ENCODE assay signal across 1 cellular context in the genomic region with DNA sequence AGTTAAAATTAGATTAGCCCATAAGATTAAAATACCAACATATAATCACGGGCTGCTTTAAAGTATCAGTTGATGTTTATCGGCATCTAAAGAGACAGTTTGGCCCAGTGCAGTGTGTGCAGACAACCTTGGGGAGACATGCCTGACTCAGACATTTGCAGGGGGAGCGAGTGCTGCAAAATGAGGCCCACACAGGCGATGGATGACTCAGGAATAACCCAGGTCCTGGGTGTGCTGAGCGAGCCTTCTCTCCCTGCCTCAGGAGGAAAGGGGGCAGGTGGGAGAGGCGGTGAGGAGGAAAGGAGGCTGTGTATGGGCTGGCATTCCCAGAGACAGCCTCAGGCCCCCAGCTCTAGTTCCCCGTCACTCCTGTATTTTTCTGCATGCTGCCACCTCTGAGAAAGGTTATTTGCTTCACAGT.
TF ChIP-seq lines count a peak whose summit lies in the region.

No MANE protein-coding gene starts in this region.

TF ChIP-seq in GM23338, 12 proteins besides CTCF, POLR2A, EP300 and RAD21 (continued from another document):
- TF ChIP-seq, protein P1, sequence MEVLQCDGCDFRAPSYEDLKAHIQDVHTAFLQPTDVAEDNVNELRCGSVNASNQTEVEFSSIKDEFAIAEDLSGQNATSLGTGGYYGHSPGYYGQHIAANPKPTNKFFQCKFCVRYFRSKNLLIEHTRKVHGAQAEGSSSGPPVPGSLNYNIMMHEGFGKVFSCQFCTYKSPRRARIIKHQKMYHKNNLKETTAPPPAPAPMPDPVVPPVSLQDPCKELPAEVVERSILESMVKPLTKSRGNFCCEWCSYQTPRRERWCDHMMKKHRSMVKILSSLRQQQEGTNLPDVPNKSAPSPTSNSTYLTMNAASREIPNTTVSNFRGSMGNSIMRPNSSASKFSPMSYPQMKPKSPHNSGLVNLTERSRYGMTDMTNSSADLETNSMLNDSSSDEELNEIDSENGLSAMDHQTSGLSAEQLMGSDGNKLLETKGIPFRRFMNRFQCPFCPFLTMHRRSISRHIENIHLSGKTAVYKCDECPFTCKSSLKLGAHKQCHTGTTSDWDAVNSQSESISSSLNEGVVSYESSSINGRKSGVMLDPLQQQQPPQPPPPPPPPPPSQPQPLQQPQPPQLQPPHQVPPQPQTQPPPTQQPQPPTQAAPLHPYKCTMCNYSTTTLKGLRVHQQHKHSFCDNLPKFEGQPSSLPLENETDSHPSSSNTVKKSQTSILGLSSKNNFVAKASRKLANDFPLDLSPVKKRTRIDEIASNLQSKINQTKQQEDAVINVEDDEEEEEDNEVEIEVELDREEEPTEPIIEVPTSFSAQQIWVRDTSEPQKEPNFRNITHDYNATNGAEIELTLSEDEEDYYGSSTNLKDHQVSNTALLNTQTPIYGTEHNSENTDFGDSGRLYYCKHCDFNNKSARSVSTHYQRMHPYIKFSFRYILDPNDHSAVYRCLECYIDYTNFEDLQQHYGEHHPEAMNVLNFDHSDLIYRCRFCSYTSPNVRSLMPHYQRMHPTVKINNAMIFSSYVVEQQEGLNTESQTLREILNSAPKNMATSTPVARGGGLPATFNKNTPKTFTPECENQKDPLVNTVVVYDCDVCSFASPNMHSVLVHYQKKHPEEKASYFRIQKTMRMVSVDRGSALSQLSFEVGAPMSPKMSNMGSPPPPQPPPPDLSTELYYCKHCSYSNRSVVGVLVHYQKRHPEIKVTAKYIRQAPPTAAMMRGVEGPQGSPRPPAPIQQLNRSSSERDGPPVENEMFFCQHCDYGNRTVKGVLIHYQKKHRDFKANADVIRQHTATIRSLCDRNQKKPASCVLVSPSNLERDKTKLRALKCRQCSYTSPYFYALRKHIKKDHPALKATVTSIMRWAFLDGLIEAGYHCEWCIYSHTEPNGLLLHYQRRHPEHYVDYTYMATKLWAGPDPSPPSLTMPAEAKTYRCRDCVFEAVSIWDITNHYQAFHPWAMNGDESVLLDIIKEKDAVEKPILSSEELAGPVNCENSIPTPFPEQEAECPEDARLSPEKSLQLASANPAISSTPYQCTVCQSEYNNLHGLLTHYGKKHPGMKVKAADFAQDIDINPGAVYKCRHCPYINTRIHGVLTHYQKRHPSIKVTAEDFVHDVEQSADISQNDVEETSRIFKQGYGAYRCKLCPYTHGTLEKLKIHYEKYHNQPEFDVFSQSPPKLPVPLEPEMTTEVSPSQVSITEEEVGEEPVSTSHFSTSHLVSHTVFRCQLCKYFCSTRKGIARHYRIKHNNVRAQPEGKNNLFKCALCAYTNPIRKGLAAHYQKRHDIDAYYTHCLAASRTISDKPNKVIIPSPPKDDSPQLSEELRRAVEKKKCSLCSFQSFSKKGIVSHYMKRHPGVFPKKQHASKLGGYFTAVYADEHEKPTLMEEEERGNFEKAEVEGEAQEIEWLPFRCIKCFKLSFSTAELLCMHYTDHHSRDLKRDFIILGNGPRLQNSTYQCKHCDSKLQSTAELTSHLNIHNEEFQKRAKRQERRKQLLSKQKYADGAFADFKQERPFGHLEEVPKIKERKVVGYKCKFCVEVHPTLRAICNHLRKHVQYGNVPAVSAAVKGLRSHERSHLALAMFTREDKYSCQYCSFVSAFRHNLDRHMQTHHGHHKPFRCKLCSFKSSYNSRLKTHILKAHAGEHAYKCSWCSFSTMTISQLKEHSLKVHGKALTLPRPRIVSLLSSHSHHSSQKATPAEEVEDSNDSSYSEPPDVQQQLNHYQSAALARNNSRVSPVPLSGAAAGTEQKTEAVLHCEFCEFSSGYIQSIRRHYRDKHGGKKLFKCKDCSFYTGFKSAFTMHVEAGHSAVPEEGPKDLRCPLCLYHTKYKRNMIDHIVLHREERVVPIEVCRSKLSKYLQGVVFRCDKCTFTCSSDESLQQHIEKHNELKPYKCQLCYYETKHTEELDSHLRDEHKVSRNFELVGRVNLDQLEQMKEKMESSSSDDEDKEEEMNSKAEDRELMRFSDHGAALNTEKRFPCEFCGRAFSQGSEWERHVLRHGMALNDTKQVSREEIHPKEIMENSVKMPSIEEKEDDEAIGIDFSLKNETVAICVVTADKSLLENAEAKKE (CRISPR knock-in tag; IDR thresholded peaks at IDR 0.05), result no peak
